In the genomic region with DNA sequence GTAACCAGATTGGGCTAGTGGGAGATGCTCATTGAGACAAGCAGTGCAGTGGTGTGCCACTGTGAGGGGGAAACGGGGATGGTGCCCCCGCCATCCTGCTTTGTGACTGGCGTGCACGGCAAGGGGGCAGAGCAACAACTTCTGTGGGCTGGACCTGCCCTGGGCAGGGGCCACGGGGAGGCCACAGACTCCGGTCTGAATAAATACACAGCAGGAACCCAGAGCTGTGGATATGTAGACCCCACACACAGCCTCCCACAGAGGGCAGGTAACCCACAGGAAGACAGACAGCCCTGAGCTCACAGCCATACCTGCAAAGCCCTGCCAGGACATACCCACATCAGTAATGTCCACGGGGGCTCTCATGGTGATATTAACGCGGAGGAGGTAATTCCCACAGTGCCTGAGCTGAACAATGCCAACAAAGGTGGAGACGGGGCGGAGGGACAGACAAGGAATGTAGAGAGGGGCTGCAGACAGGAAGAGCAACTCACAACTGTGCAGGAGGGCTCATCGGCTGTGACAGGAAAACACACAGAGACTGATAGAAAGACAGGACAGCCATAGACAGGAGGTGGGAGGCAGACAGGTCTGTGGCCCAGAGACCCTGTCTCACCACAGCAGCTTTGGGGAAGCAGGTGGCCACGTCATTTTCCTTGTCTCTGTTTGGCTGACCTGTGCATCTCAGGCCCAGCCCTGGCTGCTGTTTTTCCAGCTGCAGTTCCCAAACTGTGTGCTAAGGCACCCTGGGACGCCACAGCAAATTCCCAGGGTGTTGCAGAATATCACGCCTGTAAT, we compare ENCODE assay signal across 17 cellular contexts. TPM values are rescaled to one million over a fixed set of nuclear protein-coding genes. Genes with fewer than 3 reads are reported as not detected.
"Had no signal": no experiment of that assay in that cellular context is flagged by ENCODE, and none has a peak within 500 bp of the region (broad histone marks: within the 10 kb centered on the region; RNA-seq: fewer than 3 reads in every experiment).

No MANE protein-coding gene starts in this region.

- H3K27ac ChIP-seq: breast epithelium, esophagus squamous epithelium had no signal

- H3K4me3 Mint-ChIP-seq: activated naive CD8-positive, alpha-beta T cell treated with anti-CD3 and anti-CD28 coated beads for 36 hours; naive thymus-derived CD4-positive, alpha-beta T cell; stimulated activated naive B cell treated with anti-CD40 and anti-IgM and Interleukin-4, amounts not matched to agents 10 μg/mL and 1 μg/mL and 100 μg/mL, for 72 hours had no signal

- ATAC-seq: left colon; naive thymus-derived CD4-positive, alpha-beta T cell; stimulated activated naive B cell treated with anti-CD40 and anti-IgM and Interleukin-4, amounts not matched to agents 10 μg/mL and 1 μg/mL and 100 μg/mL, for 72 hours had no signal

- H3K4me1 ChIP-seq: breast epithelium had no signal

- H3K27ac Mint-ChIP-seq: activated naive CD8-positive, alpha-beta T cell treated with anti-CD3 and anti-CD28 coated beads for 36 hours; naive thymus-derived CD4-positive, alpha-beta T cell; stimulated activated naive B cell treated with anti-CD40 and anti-IgM and Interleukin-4, amounts not matched to agents 10 μg/mL and 1 μg/mL and 100 μg/mL, for 72 hours had no signal

- DNase-seq: activated gamma-delta T cell; activated naive CD8-positive, alpha-beta T cell treated with anti-CD3 and anti-CD28 coated beads for 36 hours; esophagus squamous epithelium; foreskin fibroblast; naive thymus-derived CD4-positive, alpha-beta T cell; occipital lobe; SIG-M5; stimulated activated naive B cell treated with anti-CD40 and anti-IgM and Interleukin-4, amounts not matched to agents 10 μg/mL and 1 μg/mL and 100 μg/mL, for 72 hours; substantia nigra; T-helper 2 cell; trophoblast cell had no signal

- H3K4me3 ChIP-seq: breast epithelium, esophagus squamous epithelium had no signal

- H3K36me3 ChIP-seq: breast epithelium, esophagus squamous epithelium had no signal

- H3K36me3 Mint-ChIP-seq: activated naive CD8-positive, alpha-beta T cell treated with anti-CD3 and anti-CD28 coated beads for 36 hours had no signal

RNA-seq across cellular contexts. Expression of a gene that starts 4.9 kb away (rescaled TPM):
- total RNA-seq: activated naive CD8-positive, alpha-beta T cell treated with anti-CD3 and anti-CD28 coated beads for 36 hours; aorta; lung microvascular endothelial cell; mononuclear cell; naive thymus-derived CD4-positive, alpha-beta T cell; occipital lobe; skeletal muscle tissue had no signal
- polyA plus RNA-seq: aorta; naive thymus-derived CD4-positive, alpha-beta T cell had no signal

RNA-seq across cellular contexts. Expression of a gene that starts 54.2 kb away (rescaled TPM):
- total RNA-seq: activated naive CD8-positive, alpha-beta T cell treated with anti-CD3 and anti-CD28 coated beads for 36 hours had no signal
- polyA plus RNA-seq: naive thymus-derived CD4-positive, alpha-beta T cell had no signal
